1 cellular context compared by ENCODE assay signal in the genomic region with DNA sequence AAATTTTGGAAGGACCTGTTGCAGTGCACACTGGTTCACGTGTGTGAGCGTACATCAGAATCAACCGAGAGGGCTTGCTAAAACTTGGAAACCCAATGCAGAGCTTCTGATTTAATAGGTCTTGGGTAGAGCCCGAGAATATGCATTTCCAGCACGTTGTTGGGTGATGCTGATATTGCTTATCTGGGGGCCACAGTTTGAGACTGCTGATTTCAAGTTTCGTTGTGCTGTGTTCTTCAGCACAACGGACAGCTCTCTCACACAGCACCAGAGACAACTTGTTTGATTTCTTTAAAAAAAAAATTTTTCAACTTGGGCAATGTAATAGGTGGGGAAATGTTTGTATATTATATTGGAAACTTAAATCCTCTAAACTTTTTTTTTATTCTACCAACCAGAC.
A peak's percentile ranks its signal among the peaks of the same experiment; 100 is the strongest.
TF ChIP-seq lines count a peak whose summit lies in the region.

No MANE protein-coding gene starts in this region.

TF ChIP-seq in K562, 482 proteins besides CTCF, POLR2A, EP300 and RAD21 (continued from another document):
- TF ChIP-seq, protein P1, sequence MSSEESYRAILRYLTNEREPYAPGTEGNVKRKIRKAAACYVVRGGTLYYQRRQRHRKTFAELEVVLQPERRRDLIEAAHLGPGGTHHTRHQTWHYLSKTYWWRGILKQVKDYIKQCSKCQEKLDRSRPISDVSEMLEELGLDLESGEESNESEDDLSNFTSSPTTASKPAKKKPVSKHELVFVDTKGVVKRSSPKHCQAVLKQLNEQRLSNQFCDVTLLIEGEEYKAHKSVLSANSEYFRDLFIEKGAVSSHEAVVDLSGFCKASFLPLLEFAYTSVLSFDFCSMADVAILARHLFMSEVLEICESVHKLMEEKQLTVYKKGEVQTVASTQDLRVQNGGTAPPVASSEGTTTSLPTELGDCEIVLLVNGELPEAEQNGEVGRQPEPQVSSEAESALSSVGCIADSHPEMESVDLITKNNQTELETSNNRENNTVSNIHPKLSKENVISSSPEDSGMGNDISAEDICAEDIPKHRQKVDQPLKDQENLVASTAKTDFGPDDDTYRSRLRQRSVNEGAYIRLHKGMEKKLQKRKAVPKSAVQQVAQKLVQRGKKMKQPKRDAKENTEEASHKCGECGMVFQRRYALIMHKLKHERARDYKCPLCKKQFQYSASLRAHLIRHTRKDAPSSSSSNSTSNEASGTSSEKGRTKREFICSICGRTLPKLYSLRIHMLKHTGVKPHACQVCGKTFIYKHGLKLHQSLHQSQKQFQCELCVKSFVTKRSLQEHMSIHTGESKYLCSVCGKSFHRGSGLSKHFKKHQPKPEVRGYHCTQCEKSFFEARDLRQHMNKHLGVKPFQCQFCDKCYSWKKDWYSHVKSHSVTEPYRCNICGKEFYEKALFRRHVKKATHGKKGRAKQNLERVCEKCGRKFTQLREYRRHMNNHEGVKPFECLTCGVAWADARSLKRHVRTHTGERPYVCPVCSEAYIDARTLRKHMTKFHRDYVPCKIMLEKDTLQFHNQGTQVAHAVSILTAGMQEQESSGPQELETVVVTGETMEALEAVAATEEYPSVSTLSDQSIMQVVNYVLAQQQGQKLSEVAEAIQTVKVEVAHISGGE (CRISPR knock-in tag; IDR thresholded peaks at IDR 0.05) = no peak
- TF ChIP-seq TAL1 (IDR thresholded peaks at IDR 0.05) = peak; percentile 22; the same call in 1 of the 2 replicates
- TF ChIP-seq NFIC (IDR thresholded peaks at IDR 0.05) = no peak
- TF ChIP-seq EHMT2 (IDR thresholded peaks at IDR 0.05) = peak; percentile 91
- TF ChIP-seq RFX7 (CRISPR knock-in tag; IDR thresholded peaks at IDR 0.05) = no peak
- TF ChIP-seq GATAD2A (IDR thresholded peaks at IDR 0.05) = no peak
- no peak for TF ChIP-seq ZFP30 (CRISPR knock-in tag; IDR thresholded peaks at IDR 0.05; ENCODE audit: borderline replicate concordance)
